8 cellular contexts compared by ENCODE assay signal in genomic region chrX:103343105-103343504, GRCh38. TPM values are rescaled to one million over a fixed set of nuclear protein-coding genes. Genes with fewer than 3 reads are reported as not detected.
DNase-seq lines count a peak whose midpoint lies in the region; ATAC-seq and TF ChIP-seq lines count a peak whose summit lies in the region.

No MANE protein-coding gene starts in this region.

- 3% methylated on average over 2 of the region's 2 CpGs for WGBS in liver
- WGBS in tibial nerve, 2 donors = 0 to 16% methylated on average over 2 of the region's 2 CpGs

- no peaks in the 10 kb centered on the region for H3K36me3 ChIP-seq in liver (ENCODE audit: control insufficient read depth in 4 of 4, insufficient read depth in 3 of 4, low read depth in 1 of 4, low read length in 3 of 4)
- no peaks in the 10 kb centered on the region for H3K36me3 ChIP-seq in tibial nerve

- no peaks in the 10 kb centered on the region for H3K9me3 ChIP-seq in liver (ENCODE audit: control insufficient read depth in 4 of 4, low read length in 3 of 4)
- no peaks in the 10 kb centered on the region for H3K9me3 ChIP-seq in tibial nerve

- no peak for TF ChIP-seq EP300 in tibial nerve (IDR thresholded peaks at IDR 0.05)

- no peaks in the 10 kb centered on the region for H3K9me3 Mint-ChIP-seq in brain

- H3K36me3 Mint-ChIP-seq in brain = no peaks in the 10 kb centered on the region

- peak; percentile 42 for ATAC-seq in HG02678 (IDR thresholded peaks at IDR 0.05; ENCODE audit: unreplicated experiment)

- no peak overlapping the region for H3K27ac ChIP-seq in liver (ENCODE audit: low read depth in 1 of 2, low read length in 2 of 2)
- H3K27ac ChIP-seq in tibial nerve = no peak overlapping the region

- no peak overlapping the region for H3K4me3 ChIP-seq in liver (ENCODE audit: low read depth in 1 of 3, low read length in 3 of 3)
- H3K4me3 ChIP-seq in tibial nerve = no peak overlapping the region

- H3K27me3 ChIP-seq in liver (ENCODE audit: control insufficient read depth in 4 of 4, insufficient read depth in 4 of 4, low read length in 3 of 4) (peaks cover 0 to 2% (median 1%) of the 10 kb centered on the region in 4 donors), tibial nerve (peaks cover 0 to 48% of the 10 kb centered on the region in 2 donors)

- H3K4me1 ChIP-seq in liver (ENCODE audit: control insufficient read depth in 4 of 4, insufficient read depth in 4 of 4, low read length in 3 of 4) = no peaks in the 10 kb centered on the region
- H3K4me1 ChIP-seq in tibial nerve = no peaks in the 10 kb centered on the region

- DNase-seq in activated T-cell treated with anti-CD3 and anti-CD28 coated beads for 4 hours = peak; percentile 19
- no peak for DNase-seq in activated T-cell treated with anti-CD3 and anti-CD28 coated beads, Interleukin-2, amount 50 U/mL, for 1 hour
- DNase-seq in RKO (ENCODE audit: low spot score) = peak; percentile 74
- peak; percentile 17 to 72 for DNase-seq in tibial nerve (ENCODE audit: low spot score in 2 of 2)
- no peak for DNase-seq in posterior vena cava (ENCODE audit: low spot score)

- peaks cover 23% of the 10 kb centered on the region for H3K27me3 Mint-ChIP-seq in brain

- intact Hi-C loops in posterior vena cava (cut with DNase I) = loop anchor here in 1 of 2 donors (10.0 kb wide), 1 partner anchor 122 kb away; no protein-coding TSS in a partner anchor

- H3K27ac Mint-ChIP-seq in brain = no peak overlapping the region

- TF ChIP-seq CTCF in brain (conservative IDR thresholded peaks at IDR 0.05) (peak; percentile 73 to 74), liver (IDR thresholded peaks at IDR 0.05; ENCODE audit: low read depth, low read length, missing input control) (peak; percentile 69), tibial nerve (IDR thresholded peaks at IDR 0.05) (peak; percentile 50 to 65 (median 61))

- H3K9ac ChIP-seq in liver (ENCODE audit: low read depth in 1 of 2, low read length in 2 of 2) = no peak overlapping the region

- TF ChIP-seq RAD21 in liver (IDR thresholded peaks at IDR 0.05) = peak; percentile 68 to 78

- TF ChIP-seq POLR2A in tibial nerve (IDR thresholded peaks at IDR 0.05) = no peak

- H3K4me1 Mint-ChIP-seq in brain = no peaks in the 10 kb centered on the region

- no peak overlapping the region for H3K4me3 Mint-ChIP-seq in brain

TF ChIP-seq in liver, 16 proteins besides CTCF, POLR2A, EP300 and RAD21:
- TF ChIP-seq NR2F2 (IDR thresholded peaks at IDR 0.05) (no peak), JUND (IDR thresholded peaks at IDR 0.05) (no peak), REST (IDR thresholded peaks at IDR 0.05) (no peak), FOXA2 (IDR thresholded peaks at IDR 0.05) (no peak), TAF1 (conservative IDR thresholded peaks at IDR 0.05) (no peak), ATF3 (IDR thresholded peaks at IDR 0.05) (no peak), GABPA (IDR thresholded peaks at IDR 0.05 in 1 of 2, conservative IDR thresholded peaks at IDR 0.05 in 1 of 2) (no peak), YY1 (IDR thresholded peaks at IDR 0.05) (no peak), HNF4G (IDR thresholded peaks at IDR 0.05) (no peak), SP1 (IDR thresholded peaks at IDR 0.05) (no peak), FOXA1 (IDR thresholded peaks at IDR 0.05) (no peak), ZBTB33 (IDR thresholded peaks at IDR 0.05) (no peak), MAX (IDR thresholded peaks at IDR 0.05) (no peak), RXRA (IDR thresholded peaks at IDR 0.05) (no peak), EGR1 (IDR thresholded peaks at IDR 0.05; ENCODE audit: low read depth in 2 of 2) (no peak), HNF4A (conservative IDR thresholded peaks at IDR 0.05) (no peak)

RNA-seq across cellular contexts. Expression of gene TCEAL7, which starts 13.1 kb away (rescaled TPM):
- 85.0 TPM for polyA plus RNA-seq in brain (ENCODE audit: insufficient read depth, low read depth, low replicate concordance)
- 1 to 10 TPM in 1 of 2 donors, under 1 TPM in 1; 0.59 to 1.1 TPM for total RNA-seq in liver
- under 1 TPM; 0.49 to 0.54 TPM for polyA plus RNA-seq in liver
- total RNA-seq in tibial nerve = 10 to 100 TPM in 1 of 4 donors, 1 to 10 TPM in 3; 6.1 to 15.9 (median 8.2) TPM
- 10 to 100 TPM in 1 of 2 donors, 1 to 10 TPM in 1; 7.5 to 11.6 TPM for total RNA-seq in posterior vena cava

RNA-seq across cellular contexts. Expression of gene TCEAL9, which starts 13.2 kb away (rescaled TPM):
- polyA plus RNA-seq in brain (ENCODE audit: insufficient read depth, low read depth, low replicate concordance) (48.5 TPM), liver (10 to 100 TPM; 16.4 to 22.8 TPM)
- total RNA-seq in liver (10 to 100 TPM in 1 of 2 donors, 1 to 10 TPM in 1; 7.7 to 10.2 TPM), tibial nerve (100 to 1,000 TPM in 1 of 4 donors, 10 to 100 TPM in 3; 49.2 to 114 (median 55.4) TPM), posterior vena cava (10 to 100 TPM; 45.8 to 54.6 TPM)

RNA-seq across cellular contexts. Expression of gene BEX2, which starts 32.3 kb away (rescaled TPM):
- polyA plus RNA-seq in brain (ENCODE audit: insufficient read depth, low read depth, low replicate concordance) (206 TPM), liver (1 to 10 TPM; 1.9 to 6.1 TPM)
- total RNA-seq in liver (10 to 100 TPM in 1 of 2 donors, under 1 TPM in 1; 0.75 to 21.9 TPM), tibial nerve (1 to 10 TPM in 2 of 4 donors, under 1 TPM in 1, not detected in 1; 0.87 to 4.8 (median 1.2) TPM), posterior vena cava (under 1 TPM in 1 of 2 donors, not detected in 1; 0.57 TPM)

RNA-seq across cellular contexts. Expression of gene BEX3, which starts 33.2 kb away (rescaled TPM):
- polyA plus RNA-seq in brain (ENCODE audit: insufficient read depth, low read depth, low replicate concordance) (454 TPM), liver (10 to 100 TPM; 59.3 to 77.4 TPM)
- total RNA-seq in liver (10 to 100 TPM; 21.9 to 55.4 TPM), tibial nerve (100 to 1,000 TPM; 121 to 211 (median 202) TPM), posterior vena cava (10 to 100 TPM; 45.2 to 85.3 TPM)

Comparison
In these comparisons a context has a peak if more than half of its experiments do, and no peak if none do; other contexts are left out.
1. DNase-seq: peak in activated T-cell treated with anti-CD3 and anti-CD28 coated beads for 4 hours (single experiment), RKO (single experiment) and tibial nerve (2 of 2); none in activated T-cell treated with anti-CD3 and anti-CD28 coated beads, Interleukin-2, amount 50 U/mL, for 1 hour (single experiment) and posterior vena cava (single experiment).
2. RNA of gene TCEAL9, which starts 13.2 kb away (total RNA-seq): 49.2 to 114 TPM in tibial nerve and 45.8 to 54.6 TPM in posterior vena cava; 7.7 to 10.2 TPM in liver; every median in the first group is over 4 times any median in the second.
3. Peak in every context shown above with its lines, with median percentiles within 50 percentile points of each other: CTCF ChIP-seq.